In genomic region chr14:88078525-88078924, GRCh38 we compare ENCODE assay signal across 21 cellular contexts.
"Had no signal": no experiment of that assay in that cellular context is flagged by ENCODE, and none has a peak within 500 bp of the region (broad histone marks: within the 10 kb centered on the region; RNA-seq: fewer than 3 reads in every experiment).

No MANE protein-coding gene starts in this region.

- H3K9me3 ChIP-seq: mucosa of descending colon, stomach, testis, upper lobe of left lung had no signal

- H3K27me3 Mint-ChIP-seq: activated CD8-positive, alpha-beta memory T cell treated with anti-CD3 and anti-CD28 coated beads, Interleukin-2, amount 10 ng/mL, durations not matched to agents 7 days and 5 days; effector memory CD8-positive, alpha-beta T cell had no signal

- H3K4me3 ChIP-seq: heart left ventricle, left ventricle myocardium inferior, mucosa of descending colon, stomach, testis, upper lobe of left lung had no signal

- FAIRE-seq: astrocyte, bronchial epithelial cell, keratinocyte had no signal

- H3K36me3 Mint-ChIP-seq: activated CD8-positive, alpha-beta memory T cell treated with anti-CD3 and anti-CD28 coated beads, Interleukin-2, amount 10 ng/mL, durations not matched to agents 7 days and 5 days; activated naive CD4-positive, alpha-beta T cell treated with anti-CD3 and anti-CD28 coated beads, Interleukin-2, amount 10 ng/mL, durations not matched to agents 7 days and 5 days; naive thymus-derived CD4-positive, alpha-beta T cell had no signal

- H3K27me3 ChIP-seq: heart left ventricle, stomach, testis, upper lobe of left lung had no signal

- H3K4me3 Mint-ChIP-seq: activated CD8-positive, alpha-beta memory T cell treated with anti-CD3 and anti-CD28 coated beads, Interleukin-2, amount 10 ng/mL, durations not matched to agents 7 days and 5 days; activated naive CD4-positive, alpha-beta T cell treated with anti-CD3 and anti-CD28 coated beads, Interleukin-2, amount 10 ng/mL, durations not matched to agents 7 days and 5 days; effector memory CD8-positive, alpha-beta T cell; naive thymus-derived CD4-positive, alpha-beta T cell had no signal

- H3K4me1 Mint-ChIP-seq: activated CD8-positive, alpha-beta memory T cell treated with anti-CD3 and anti-CD28 coated beads, Interleukin-2, amount 10 ng/mL, durations not matched to agents 7 days and 5 days; activated naive CD4-positive, alpha-beta T cell treated with anti-CD3 and anti-CD28 coated beads, Interleukin-2, amount 10 ng/mL, durations not matched to agents 7 days and 5 days; naive thymus-derived CD4-positive, alpha-beta T cell had no signal

- H3K27ac ChIP-seq: epithelial cell of prostate, heart left ventricle, left ventricle myocardium inferior, parathyroid adenoma, stomach, testis, upper lobe of left lung had no signal

- ATAC-seq: activated CD8-positive, alpha-beta memory T cell treated with anti-CD3 and anti-CD28 coated beads, Interleukin-2, amount 10 ng/mL, durations not matched to agents 7 days and 5 days; effector memory CD8-positive, alpha-beta T cell; heart left ventricle; mucosa of descending colon; naive thymus-derived CD4-positive, alpha-beta T cell had no signal

- H3K36me3 ChIP-seq: heart left ventricle, left ventricle myocardium inferior, stomach, upper lobe of left lung had no signal

- H3K27ac Mint-ChIP-seq: activated CD8-positive, alpha-beta memory T cell treated with anti-CD3 and anti-CD28 coated beads, Interleukin-2, amount 10 ng/mL, durations not matched to agents 7 days and 5 days; activated naive CD4-positive, alpha-beta T cell treated with anti-CD3 and anti-CD28 coated beads, Interleukin-2, amount 10 ng/mL, durations not matched to agents 7 days and 5 days had no signal

- DNase-seq: activated CD4-positive, alpha-beta T cell treated with anti-CD3 and anti-CD28 coated beads, Interleukin-2, amount 50 U/mL, for 48 hours; activated CD8-positive, alpha-beta memory T cell treated with anti-CD3 and anti-CD28 coated beads, Interleukin-2, amount 10 ng/mL, durations not matched to agents 7 days and 5 days; activated naive CD4-positive, alpha-beta T cell treated with anti-CD3 and anti-CD28 coated beads, Interleukin-2, amount 10 ng/mL, durations not matched to agents 7 days and 5 days; activated T-cell treated with anti-CD3 and anti-CD28 coated beads, Interleukin-2, amount 50 U/mL, for 1 hour; dermis blood vessel endothelial cell; foreskin melanocyte; heart left ventricle; left ventricle myocardium inferior; mucosa of descending colon; naive thymus-derived CD4-positive, alpha-beta T cell; stimulated activated CD4-positive, alpha-beta T cell treated with anti-CD3 and anti-CD28 coated beads, Interleukin-1b, Interleukin-23, amount 100 ng/mL, for 48 hours; stomach; T1000; testis; upper lobe of left lung had no signal

- H3K4me1 ChIP-seq: left ventricle myocardium inferior, parathyroid adenoma, stomach, testis, upper lobe of left lung had no signal

- H3K9me3 Mint-ChIP-seq: activated naive CD4-positive, alpha-beta T cell treated with anti-CD3 and anti-CD28 coated beads, Interleukin-2, amount 10 ng/mL, durations not matched to agents 7 days and 5 days; effector memory CD8-positive, alpha-beta T cell had no signal
